Comparison of ENCODE assay signal across 8 cellular contexts in genomic region chrX:101385795-101386541, GRCh38. TPM values are rescaled to one million over a fixed set of nuclear protein-coding genes. Genes with fewer than 3 reads are reported as not detected.
DNase-seq lines count a peak whose midpoint lies in the region; ATAC-seq and TF ChIP-seq lines count a peak whose summit lies in the region.

Gene BTK, minus strand, starts transcription at chrX:101386191. Its CDS starts 10,907 bp downstream, at chrX:101375284.

- peak; percentile 63 for ATAC-seq in GM21367 (IDR thresholded peaks at IDR 0.05; ENCODE audit: unreplicated experiment)
- ATAC-seq in HG03520 (IDR thresholded peaks at IDR 0.05; ENCODE audit: unreplicated experiment), result peak; percentile 62
- ATAC-seq in esophagus mucosa, result peak; percentile 9

- DNase-seq in GM10266 (ENCODE audit: extremely low spot score), result peak; percentile 46
- no peak for DNase-seq in CD4-positive, alpha-beta memory T cell
- no peak for DNase-seq in esophagus squamous epithelium (lab: John Stamatoyannopoulos, UW)
- DNase-seq in SHP77 (lab: John Stamatoyannopoulos, UW), result no peak
- DNase-seq in activated CD4-positive, alpha-beta T cell treated with anti-CD3 and anti-CD28 coated beads, Interleukin-2, amount 50 U/mL, for 1 hour, result no peak

- no peak within 1 kb of the TSS for H3K27ac ChIP-seq in CD4-positive, alpha-beta memory T cell (ENCODE audit: low read depth, low read length)
- peak within 1 kb of the TSS in 1 of 4 donors; percentile 2 for H3K27ac ChIP-seq in esophagus squamous epithelium

- POLR2A ChIA-PET in CD4-positive, alpha-beta memory T cell (lab: Charles Lee; ENCODE audit: partially characterized antibody), result no interaction called here

- TF ChIP-seq CTCF in GM10266 (IDR thresholded peaks at IDR 0.05; ENCODE audit: control insufficient read depth, insufficient read depth, low read depth, missing control alignments), result no peak
- TF ChIP-seq CTCF in esophagus squamous epithelium (IDR thresholded peaks at IDR 0.05), result no peak

- H3K27ac Mint-ChIP-seq in CD4-positive, alpha-beta memory T cell, result peak within 1 kb of the TSS in 1 of 7 donors; percentile 9

- intact Hi-C loops in CD4-positive, alpha-beta memory T cell (cut with micrococcal nuclease), result no loop called here
- intact Hi-C loops in esophagus squamous epithelium (cut with DNase I), result no loop called here

- H3K4me1 ChIP-seq in CD4-positive, alpha-beta memory T cell (ENCODE audit: insufficient read depth, low read length), result peaks cover 5% of the 10 kb centered on the region
- no peaks in the 10 kb centered on the region for H3K4me1 ChIP-seq in esophagus squamous epithelium

- peak in 1 of 4 donors; percentile 22 for TF ChIP-seq POLR2A in esophagus squamous epithelium (IDR thresholded peaks at IDR 0.05)

- H3K36me3 Mint-ChIP-seq in CD4-positive, alpha-beta memory T cell, result peaks cover 0 to 2% of the 10 kb centered on the region in 2 donors

- no peaks in the 10 kb centered on the region for H3K36me3 ChIP-seq in CD4-positive, alpha-beta memory T cell (ENCODE audit: insufficient read depth, low read length)
- H3K36me3 ChIP-seq in esophagus squamous epithelium, result no peaks in the 10 kb centered on the region

- peaks cover 0 to 9% (median 0%) of the 10 kb centered on the region in 4 donors for H3K4me1 Mint-ChIP-seq in CD4-positive, alpha-beta memory T cell

- H3K27me3 Mint-ChIP-seq in CD4-positive, alpha-beta memory T cell, result no peaks in the 10 kb centered on the region

- no peak within 1 kb of the TSS for H3K4me3 Mint-ChIP-seq in CD4-positive, alpha-beta memory T cell

- CTCF ChIA-PET in CD4-positive, alpha-beta memory T cell (lab: Charles Lee; ENCODE audit: partially characterized antibody), result no interaction called here

- H3K27me3 ChIP-seq in CD4-positive, alpha-beta memory T cell (ENCODE audit: insufficient read depth, low read length), result no peaks in the 10 kb centered on the region
- H3K27me3 ChIP-seq in esophagus squamous epithelium, result no peaks in the 10 kb centered on the region

- H3K9me3 ChIP-seq in CD4-positive, alpha-beta memory T cell (ENCODE audit: control insufficient read depth in 1 of 2, low read length in 2 of 2), result no peaks in the 10 kb centered on the region
- no peaks in the 10 kb centered on the region for H3K9me3 ChIP-seq in esophagus squamous epithelium

- no peaks in the 10 kb centered on the region for H3K9me3 Mint-ChIP-seq in CD4-positive, alpha-beta memory T cell

- no peak within 1 kb of the TSS for H3K4me3 ChIP-seq in CD4-positive, alpha-beta memory T cell (ENCODE audit: low read length in 2 of 2)
- peak within 1 kb of the TSS in 1 of 4 donors; percentile 32 for H3K4me3 ChIP-seq in esophagus squamous epithelium

- WGBS in esophagus squamous epithelium, 2 donors, result 64 to 74% methylated on average over 6 to 9 of the region's 9 CpGs

RNA-seq across cellular contexts. Expression of gene BTK, which starts in this region (rescaled TPM):
- total RNA-seq in esophagus mucosa (1.0 TPM), esophagus squamous epithelium (1 to 10 TPM in 2 of 4 donors, under 1 TPM in 2; 0.15 to 4.2 (median 0.83) TPM)
- total RNA-seq in CD4-positive, alpha-beta memory T cell, result 1 to 10 TPM; 1.6 to 1.9 TPM
- polyA plus RNA-seq in CD4-positive, alpha-beta memory T cell, result 1 to 10 TPM in 1 of 2 donors, not detected in 1; 1.1 TPM

Comparison
In these comparisons a context has a peak if more than half of its experiments do, and no peak if none do; other contexts are left out.
1. ATAC-seq: peak in every context shown above with its lines; median percentile 63 in GM21367; 62 in HG03520; 9 in esophagus mucosa.